Comparison of ENCODE assay signal across 7 cellular contexts in genomic region chr4:94406668-94407437, GRCh38. TPM values are rescaled to one million over a fixed set of nuclear protein-coding genes. Genes with fewer than 3 reads are reported as not detected.
DNase-seq lines count a peak whose midpoint lies in the region; ATAC-seq and TF ChIP-seq lines count a peak whose summit lies in the region.

No MANE protein-coding gene starts in this region.

- H3K4me3 ChIP-seq in GM12875 (ENCODE audit: low read depth, low read length), result no peak overlapping the region
- no peak overlapping the region for H3K4me3 ChIP-seq in cardiac fibroblast (replicated peaks in 1 of 2; ENCODE audit: low read depth in 2 of 2, low read length in 2 of 2)
- H3K4me3 ChIP-seq in kidney epithelial cell (ENCODE audit: low read depth, low read length), result no peak overlapping the region

- TF ChIP-seq CTCF in GM12875 (IDR thresholded peaks at IDR 0.05; ENCODE audit: borderline replicate concordance, insufficient read depth, low read depth, low read length) (peak; percentile 73), cardiac fibroblast (IDR thresholded peaks at IDR 0.05; ENCODE audit: low read depth, low read length) (peak; percentile 85), kidney epithelial cell (IDR thresholded peaks at IDR 0.05; ENCODE audit: insufficient read depth, low read length, poor library complexity, severe bottlenecking) (peak; percentile 92)

- ATAC-seq in HG02623 (IDR thresholded peaks at IDR 0.05; ENCODE audit: unreplicated experiment), result peak; percentile 88

- DNase-seq in NCI-H2029 (lab: John Stamatoyannopoulos, UW) (peak; percentile 57), UCSD-AML1 (lab: John Stamatoyannopoulos, UW; ENCODE audit: unreplicated experiment) (peak; percentile 24), cardiac fibroblast (ENCODE audit: low read depth in 2 of 2) (peak; percentile 94 to 96), kidney epithelial cell (ENCODE audit: low read depth) (peak; percentile 55)
- DNase-seq in stimulated activated CD4-positive, alpha-beta T cell treated with anti-CD3 and anti-CD28 coated beads, Interleukin-1b, Interleukin-23, amount 100 ng/mL, for 48 hours, result peak; percentile 32

- H3K36me3 ChIP-seq in kidney epithelial cell (ENCODE audit: control insufficient read depth, insufficient read depth, low read length), result no peaks in the 10 kb centered on the region

- H3K27me3 ChIP-seq in kidney epithelial cell (ENCODE audit: control insufficient read depth, insufficient read depth, low read length), result no peaks in the 10 kb centered on the region

RNA-seq across cellular contexts. Expression of gene PDLIM5, which starts 44.9 kb away (rescaled TPM):
- total RNA-seq in kidney epithelial cell, result 75.3 and 87.1 TPM in 2 replicates

Comparison
In these comparisons a context has a peak if more than half of its experiments do, and no peak if none do; other contexts are left out.
1. DNase-seq: peak in every context shown above with its lines; median percentile 95 in cardiac fibroblast; 57 in NCI-H2029; 55 in kidney epithelial cell; 32 in stimulated activated CD4-positive, alpha-beta T cell treated with anti-CD3 and anti-CD28 coated beads, Interleukin-1b, Interleukin-23, amount 100 ng/mL, for 48 hours; 24 in UCSD-AML1.